In genomic region chr20:36465109-36466080, GRCh38 we compare ENCODE assay signal across 8 cellular contexts.
A peak's percentile ranks its signal among the peaks of the same experiment; 100 is the strongest.
DNase-seq lines count a peak whose midpoint lies in the region; ATAC-seq and TF ChIP-seq lines count a peak whose summit lies in the region.

No MANE protein-coding gene starts in this region.

- H3K36me3 Mint-ChIP-seq in activated CD4-positive, alpha-beta T cell treated with anti-CD3 and anti-CD28 coated beads, Interleukin-2, amount 10 ng/mL, durations not matched to agents 7 days and 5 days (ENCODE audit: low read depth), result peaks cover 1% of the 10 kb centered on the region

- CTCF ChIA-PET in activated CD4-positive, alpha-beta T cell treated with anti-CD3 and anti-CD28 coated beads, Interleukin-2, amount 10 ng/mL, durations not matched to agents 7 days and 5 days (lab: Charles Lee), result interaction anchor here (0.7 to 3.4 kb wide), 10 partner anchors 7 to 511 kb away, joined by 3 to 12 read pairs (median 3); partner anchors contain the start of genes RAB5IF and SCAND1

- peaks cover 81% of the 10 kb centered on the region for H3K4me1 Mint-ChIP-seq in activated CD4-positive, alpha-beta T cell treated with anti-CD3 and anti-CD28 coated beads, Interleukin-2, amount 10 ng/mL, durations not matched to agents 7 days and 5 days

- no peak for TF ChIP-seq CTCF in upper lobe of left lung (IDR thresholded peaks at IDR 0.05)

- H3K4me1 ChIP-seq in duodenal mucosa (ENCODE audit: control insufficient read depth in 1 of 2, insufficient read depth in 2 of 2, low read length in 2 of 2) (peaks cover 72 to 75% of the 10 kb centered on the region in 2 donors), upper lobe of left lung (peaks cover 78 to 89% (median 79%) of the 10 kb centered on the region in 4 donors)

- H3K36me3 ChIP-seq in duodenal mucosa (ENCODE audit: control insufficient read depth in 1 of 2, insufficient read depth in 2 of 2, low read length in 2 of 2) (peaks cover 0 to 4% of the 10 kb centered on the region in 2 donors), upper lobe of left lung (no peaks in the 10 kb centered on the region)

- POLR2A ChIA-PET in activated CD4-positive, alpha-beta T cell treated with anti-CD3 and anti-CD28 coated beads, Interleukin-2, amount 10 ng/mL, durations not matched to agents 7 days and 5 days (lab: Charles Lee), result interaction anchor here (0.5 to 0.6 kb wide), 2 partner anchors 181 to 1426 kb away, joined by 3 to 4 read pairs; no protein-coding TSS in a partner anchor

- H3K27ac Mint-ChIP-seq in activated CD4-positive, alpha-beta T cell treated with anti-CD3 and anti-CD28 coated beads, Interleukin-2, amount 10 ng/mL, durations not matched to agents 7 days and 5 days, result peak overlapping the region; percentile 87

- 55 to 69% methylated on average over 12 of the region's 12 CpGs for WGBS in upper lobe of left lung, 2 donors

- H3K27me3 ChIP-seq in duodenal mucosa (ENCODE audit: control insufficient read depth in 1 of 2, insufficient read depth in 2 of 2, low read length in 2 of 2) (no peaks in the 10 kb centered on the region), upper lobe of left lung (no peaks in the 10 kb centered on the region)

- peak overlapping the region; percentile 33 for H3K27ac ChIP-seq in duodenal mucosa (ENCODE audit: low read depth, low read length)
- H3K27ac ChIP-seq in upper lobe of left lung, result peak overlapping the region; percentile 60 to 97 (median 94)

- no peaks in the 10 kb centered on the region for H3K27me3 Mint-ChIP-seq in activated CD4-positive, alpha-beta T cell treated with anti-CD3 and anti-CD28 coated beads, Interleukin-2, amount 10 ng/mL, durations not matched to agents 7 days and 5 days

- peak overlapping the region; percentile 40 for H3K4me3 Mint-ChIP-seq in activated CD4-positive, alpha-beta T cell treated with anti-CD3 and anti-CD28 coated beads, Interleukin-2, amount 10 ng/mL, durations not matched to agents 7 days and 5 days

- H3K9me3 Mint-ChIP-seq in activated CD4-positive, alpha-beta T cell treated with anti-CD3 and anti-CD28 coated beads, Interleukin-2, amount 10 ng/mL, durations not matched to agents 7 days and 5 days, result no peaks in the 10 kb centered on the region

- DNase-seq in CD1c-positive myeloid dendritic cell (ENCODE audit: extremely low spot score) (peak; percentile 56), LHCN-M2 (ENCODE audit: low read depth) (peak; percentile 82), myocyte (ENCODE audit: low read depth) (peak; percentile 87), upper lobe of left lung (peak in 1 of 2 donors; percentile 34)
- peak; percentile 40 for DNase-seq in activated CD4-positive, alpha-beta T cell treated with anti-CD3 and anti-CD28 coated beads, Interleukin-2, amount 10 ng/mL, durations not matched to agents 7 days and 5 days
- no peak for DNase-seq in activated CD4-positive, CD25-positive, alpha-beta regulatory T cell treated with anti-CD3 and anti-CD28 coated beads, Interleukin-2, amount 50 U/mL, for 72 hours

- H3K4me3 ChIP-seq in duodenal mucosa (ENCODE audit: low read depth in 1 of 2, low read length in 2 of 2) (no peak overlapping the region), upper lobe of left lung (no peak overlapping the region)

- ATAC-seq in upper lobe of left lung (ENCODE audit: low FRiP score in 2 of 2) (peak in 1 of 2 donors; percentile 59), HG02759 (IDR thresholded peaks at IDR 0.05; ENCODE audit: unreplicated experiment) (no peak)

- H3K9ac ChIP-seq in duodenal mucosa (ENCODE audit: low read depth in 1 of 2, low read length in 2 of 2), result peak overlapping the region in 1 of 2 donors; percentile 4

- no peaks in the 10 kb centered on the region for H3K9me3 ChIP-seq in duodenal mucosa (ENCODE audit: control insufficient read depth in 1 of 2, low read length in 2 of 2)
- no peaks in the 10 kb centered on the region for H3K9me3 ChIP-seq in upper lobe of left lung

- TF ChIP-seq POLR2A in upper lobe of left lung (IDR thresholded peaks at IDR 0.05), result no peak

- no peak for TF ChIP-seq EP300 in upper lobe of left lung (IDR thresholded peaks at IDR 0.05)
